8 cellular contexts compared by ENCODE assay signal in genomic region chr15:90248760-90249122, GRCh38. TPM values are rescaled to one million over a fixed set of nuclear protein-coding genes. Genes with fewer than 3 reads are reported as not detected.
A peak's percentile ranks its signal among the peaks of the same experiment; 100 is the strongest.
DNase-seq lines count a peak whose midpoint lies in the region; ATAC-seq and TF ChIP-seq lines count a peak whose summit lies in the region.

No MANE protein-coding gene starts in this region.

- no peaks in the 10 kb centered on the region for H3K79me2 ChIP-seq in ACC112 (ENCODE audit: control insufficient read depth, insufficient read depth, low read length, unreplicated experiment)

- peaks cover 11 to 17% (median 14%) of the 10 kb centered on the region in 3 donors for H3K4me1 Mint-ChIP-seq in naive B cell

- no peak overlapping the region for H3K27ac ChIP-seq in ACC112 (ENCODE audit: low read depth, low read length)

- peak overlapping the region; percentile 55 to 89 (median 81) for H3K4me3 Mint-ChIP-seq in naive B cell

- CTCF ChIA-PET in HEK293T (lab: Yijun Ruan, JAX), result interaction anchor here (0.6 to 1.6 kb wide), 6 partner anchors 16 to 153 kb away, joined by 3 to 5 read pairs (median 4); partner anchors contain the start of genes CIB1 and NGRN

- no peaks in the 10 kb centered on the region for H3K9me3 Mint-ChIP-seq in naive B cell

- POLR2A ChIA-PET in HEK293T (lab: Yijun Ruan, JAX), result interaction anchor here (0.5 to 4.4 kb wide), 14 partner anchors 8 to 276 kb away, joined by 3 to 37 read pairs (median 4); partner anchors contain the start of genes CIB1, GDPGP1, NGRN and SEMA4B

- DNase-seq in HEK293T (ENCODE audit: extremely low spot score), result no peak
- DNase-seq in cerebellar cortex (ENCODE audit: low spot score), result peak; percentile 40
- no peak for DNase-seq in naive B cell
- no peak for DNase-seq in cerebellar nuclear complex (lab: John Stamatoyannopoulos, UW)
- DNase-seq in NK-92 treated with Interleukin-12 subunit alpha and Interleukin-12 subunit beta, amount 100 ng/mL, for 24 hours (lab: John Stamatoyannopoulos, UW), result no peak
- no peak for DNase-seq in NOMO-1 treated with dmso at 0.1 percent for 144 hours (lab: John Stamatoyannopoulos, UW; ENCODE audit: unreplicated experiment)

- H3K36me3 Mint-ChIP-seq in naive B cell, result no peaks in the 10 kb centered on the region

- ATAC-seq in naive B cell (ENCODE audit: low read depth in 2 of 2) (no peak), GM19397 (IDR thresholded peaks at IDR 0.05; ENCODE audit: unreplicated experiment) (no peak)

- no peaks in the 10 kb centered on the region for H3K27me3 ChIP-seq in ACC112 (ENCODE audit: insufficient read depth, low read length)

- no peaks in the 10 kb centered on the region for H3K4me1 ChIP-seq in ACC112 (ENCODE audit: control insufficient read depth, insufficient read depth, low read length, unreplicated experiment)

- no peaks in the 10 kb centered on the region for H3K36me3 ChIP-seq in ACC112 (ENCODE audit: insufficient read depth, low read length)

- H2AFZ ChIP-seq in ACC112 (ENCODE audit: low read length, unreplicated experiment), result no peak overlapping the region

- peak overlapping the region in 2 of 6 donors; percentile 56 to 70 for H3K27ac Mint-ChIP-seq in naive B cell

- H3K4me3 ChIP-seq in ACC112 (ENCODE audit: low read depth, low read length), result peak overlapping the region; percentile 86; the same call in 1 of the 2 replicates

- no peaks in the 10 kb centered on the region for H3K27me3 Mint-ChIP-seq in naive B cell

TF ChIP-seq in HEK293T, 16 proteins besides CTCF, POLR2A, EP300 and RAD21:
- TF ChIP-seq PKNOX1 (IDR thresholded peaks at IDR 0.05), result peak; percentile 47; the same call in 1 of the 2 replicates
- TF ChIP-seq FOXA1 (IDR thresholded peaks at IDR 0.05), result no peak

RNA-seq across cellular contexts. Expression of gene TTLL13, which starts 0.6 kb away (rescaled TPM):
- 1 to 10 TPM in 1 of 6 donors, under 1 TPM in 3, not detected in 2; 0.11 to 1.4 (median 0.34) TPM for polyA plus RNA-seq in naive B cell (ENCODE audit: low read depth in 6 of 6)

RNA-seq across cellular contexts. Expression of gene GDPGP1, which starts 14.7 kb away (rescaled TPM):
- polyA plus RNA-seq in naive B cell (ENCODE audit: low read depth in 6 of 6), result 1 to 10 TPM in 4 of 6 donors, under 1 TPM in 2; 0.70 to 2.1 (median 1.3) TPM

RNA-seq across cellular contexts. Expression of gene CIB1, which starts 15.0 kb away (rescaled TPM):
- 100 to 1,000 TPM; 204 to 259 (median 235) TPM for polyA plus RNA-seq in naive B cell (ENCODE audit: low read depth in 6 of 6)

RNA-seq across cellular contexts. Expression of gene NGRN, which starts 16.7 kb away (rescaled TPM):
- polyA plus RNA-seq in naive B cell (ENCODE audit: low read depth in 6 of 6), result 10 to 100 TPM; 33.6 to 80.2 (median 54.1) TPM

RNA-seq across cellular contexts. Expression of gene SEMA4B, which starts 47.6 kb away (rescaled TPM):
- polyA plus RNA-seq in naive B cell (ENCODE audit: low read depth in 6 of 6), result 100 to 1,000 TPM in 4 of 6 donors, 10 to 100 TPM in 2; 96.8 to 172 (median 103) TPM
